In the genomic region with DNA sequence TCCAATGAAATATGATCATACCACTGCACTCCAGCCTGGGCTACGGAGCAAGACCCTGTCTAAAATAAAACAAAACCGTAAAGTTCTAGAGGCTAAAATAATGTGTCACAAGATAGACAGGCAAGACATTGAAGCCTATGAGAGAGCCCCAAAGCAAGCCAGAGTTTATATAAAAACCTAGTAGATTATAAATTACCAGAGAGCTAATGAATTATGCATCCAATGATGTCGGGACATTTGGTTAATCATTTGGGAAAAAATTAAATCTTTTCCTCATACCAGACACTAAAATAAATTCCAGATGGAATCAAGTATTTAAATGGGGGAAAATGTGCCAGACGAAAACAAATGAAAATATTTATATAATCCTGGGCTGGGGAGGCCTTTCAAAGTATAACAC, we compare ENCODE assay signal across 25 cellular contexts. TPM values are rescaled to one million over a fixed set of nuclear protein-coding genes. Genes with fewer than 3 reads are reported as not detected.
"Had no signal": no experiment of that assay in that cellular context is flagged by ENCODE, and none has a peak within 500 bp of the region (broad histone marks: within the 10 kb centered on the region; RNA-seq: fewer than 3 reads in every experiment).

No MANE protein-coding gene starts in this region.

- H3K4me1 Mint-ChIP-seq: activated B cell treated with CpG ODN at 0.5 μM for 24 hours; activated CD4-positive, alpha-beta T cell treated with anti-CD3 and anti-CD28 coated beads, Interleukin-2, amount 10 ng/mL, durations not matched to agents 7 days and 5 days had no signal

- H3K4me3 ChIP-seq: Peyer's patch, SJSA1 had no signal

- H3K27ac Mint-ChIP-seq: activated B cell treated with CpG ODN at 0.5 μM for 24 hours; activated CD4-positive, alpha-beta memory T cell treated with anti-CD3 and anti-CD28 coated beads for 36 hours; activated CD4-positive, alpha-beta T cell treated with anti-CD3 and anti-CD28 coated beads, Interleukin-2, amount 10 ng/mL, durations not matched to agents 7 days and 5 days; activated naive CD8-positive, alpha-beta T cell; T-helper 1 cell treated with Interleukin-12 subunit alpha and Interleukin-12 subunit beta and Interleukin-4 antibody, amounts not matched to agents 30 μg/mL and 1 μg/mL, for 36 hours had no signal

- H3K9me3 Mint-ChIP-seq: activated B cell treated with CpG ODN at 0.5 μM for 24 hours; activated CD4-positive, alpha-beta memory T cell treated with anti-CD3 and anti-CD28 coated beads for 36 hours; activated CD4-positive, alpha-beta T cell treated with anti-CD3 and anti-CD28 coated beads, Interleukin-2, amount 10 ng/mL, durations not matched to agents 7 days and 5 days; activated T-cell treated with anti-CD3 and anti-CD28 coated beads, Interleukin-2, amount 50 U/mL, for 4 hours; T-helper 1 cell treated with Interleukin-12 subunit alpha and Interleukin-12 subunit beta and Interleukin-4 antibody, amounts not matched to agents 30 μg/mL and 1 μg/mL, for 36 hours had no signal

- H3K36me3 Mint-ChIP-seq: activated CD4-positive, alpha-beta memory T cell treated with anti-CD3 and anti-CD28 coated beads for 36 hours; activated naive CD8-positive, alpha-beta T cell had no signal

- H3K4me3 Mint-ChIP-seq: activated B cell treated with CpG ODN at 0.5 μM for 24 hours; activated CD4-positive, alpha-beta memory T cell treated with anti-CD3 and anti-CD28 coated beads for 36 hours; activated CD4-positive, alpha-beta T cell treated with anti-CD3 and anti-CD28 coated beads, Interleukin-2, amount 10 ng/mL, durations not matched to agents 7 days and 5 days; activated naive CD8-positive, alpha-beta T cell; activated T-cell treated with anti-CD3 and anti-CD28 coated beads, Interleukin-2, amount 50 U/mL, for 4 hours; T-helper 1 cell treated with Interleukin-12 subunit alpha and Interleukin-12 subunit beta and Interleukin-4 antibody, amounts not matched to agents 30 μg/mL and 1 μg/mL, for 36 hours had no signal

- H3K27me3 ChIP-seq: Peyer's patch, SJSA1 had no signal

- H3K27ac ChIP-seq: Peyer's patch, RWPE1, SJSA1 had no signal

- H3K9me3 ChIP-seq: Peyer's patch, SJSA1 had no signal

- ATAC-seq: activated T-cell treated with anti-CD3 and anti-CD28 coated beads, Interleukin-2, amount 50 U/mL, for 4 hours; SK-N-SH treated with all-trans-retinoic acid at 6 μM for 48 hours had no signal

- DNase-seq: activated B cell treated with CpG ODN at 0.5 μM for 24 hours; activated CD4-positive, alpha-beta memory T cell treated with anti-CD3 and anti-CD28 coated beads for 36 hours; activated CD4-positive, alpha-beta T cell treated with anti-CD3 and anti-CD28 coated beads, Interleukin-2, amount 10 ng/mL, durations not matched to agents 7 days and 5 days; activated CD8-positive, alpha-beta memory T cell treated with anti-CD3 and anti-CD28 coated beads for 24 hours; activated effector memory CD4-positive, alpha-beta T cell treated with anti-CD3 and anti-CD28 coated beads, Interleukin-2, amount 50 U/mL, for 16 hours; activated naive CD4-positive, alpha-beta T cell treated with Interleukin-2 at 50 U/mL for 16 hours; activated T-cell treated with anti-CD3 and anti-CD28 coated beads, Interleukin-2, amount 50 U/mL, for 4 hours; cerebellar nuclear complex; Karpas-422; MM.1S; NCI-H1105; NCI-H1436; NCI-H1694 treated with DMSO at 0.1 percent for 48 hours; NCI-H2029 treated with DMSO at 0.1 percent for 48 hours; NCI-H510A treated with DMSO at 0.1 percent for 48 hours; NCI-H69; NK-92 treated with Interleukin-12 subunit alpha and Interleukin-12 subunit beta, amount 100 ng/mL, for 24 hours; OCI-M1; Peyer's patch; SHP77 had no signal

- H3K27me3 Mint-ChIP-seq: activated B cell treated with CpG ODN at 0.5 μM for 24 hours; activated CD4-positive, alpha-beta memory T cell treated with anti-CD3 and anti-CD28 coated beads for 36 hours; activated naive CD8-positive, alpha-beta T cell had no signal

- H3K36me3 ChIP-seq: Peyer's patch, SJSA1 had no signal

RNA-seq across cellular contexts. Expression of a gene that starts 24.2 kb away (rescaled TPM):
- total RNA-seq: activated CD4-positive, alpha-beta T cell treated with anti-CD3 and anti-CD28 coated beads, Interleukin-2, amount 10 ng/mL, durations not matched to agents 7 days and 5 days had no signal
